Comparison of ENCODE assay signal across 21 cellular contexts in the genomic region with DNA sequence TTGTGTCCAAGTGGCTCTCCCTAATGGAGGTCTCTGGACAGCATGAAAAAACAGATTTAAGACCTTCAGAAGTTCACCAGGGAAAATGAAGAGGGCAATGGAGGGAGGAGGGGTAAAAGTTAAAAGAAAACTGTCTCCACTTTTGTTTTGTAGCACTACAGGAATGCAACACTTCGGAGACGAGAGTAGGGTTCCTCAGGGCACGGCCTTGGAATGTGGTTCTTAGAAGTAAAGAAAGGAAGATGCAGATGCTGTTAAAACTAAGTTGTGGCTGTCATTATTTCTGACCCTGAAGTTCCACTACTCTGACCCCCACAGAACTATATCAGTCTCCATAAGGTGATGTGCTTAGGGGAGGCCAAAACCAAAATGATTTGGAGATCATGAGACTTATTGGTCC.
DNase-seq lines count a peak whose midpoint lies in the region; FAIRE-seq and TF ChIP-seq lines count a peak whose summit lies in the region.
"Had no signal": no experiment of that assay in that cellular context is flagged by ENCODE, and none has a peak within 500 bp of the region (broad histone marks: within the 10 kb centered on the region; RNA-seq: fewer than 3 reads in every experiment).

No MANE protein-coding gene starts in this region.

- no peak overlapping the region for H3K27ac ChIP-seq in H1 (ENCODE audit: low read depth, low read length)
- no peak overlapping the region for H3K27ac ChIP-seq in neural progenitor cell
- H3K27ac ChIP-seq: BLaER1 treated with 17β-estradiol and CSF1 and Interleukin-3, amounts not matched to agents 10 nM and 100 nM had no signal

- H3K27me3 ChIP-seq in H7 (ENCODE audit: control insufficient read depth, insufficient read depth, low read length) (no peaks in the 10 kb centered on the region), H1 (replicated peaks in 1 of 4; ENCODE audit: control insufficient read depth in 3 of 4, extremely low read depth in 1 of 4, insufficient read depth in 3 of 4, low read length in 3 of 4) (no peaks in the 10 kb centered on the region), neural progenitor cell (no peaks in the 10 kb centered on the region)
- H3K27me3 ChIP-seq: BLaER1 treated with 17β-estradiol and CSF1 and Interleukin-3, amounts not matched to agents 10 nM and 100 nM had no signal

- no peak overlapping the region for H3K4me3 Mint-ChIP-seq in neural progenitor cell
- H3K4me3 Mint-ChIP-seq in CD14-positive monocyte = no peak overlapping the region
- H3K4me3 Mint-ChIP-seq: B cell; CD4-positive, CD25-positive, alpha-beta regulatory T cell; CD8-positive, alpha-beta memory T cell had no signal

- no peak for TF ChIP-seq CTCF in H1 (IDR thresholded peaks at IDR 0.05; ENCODE audit: control extremely low read depth in 1 of 3, insufficient read depth in 1 of 3, low read depth in 1 of 3, low read length in 3 of 3)
- TF ChIP-seq CTCF in neural progenitor cell (IDR thresholded peaks at IDR 0.05) = no peak
- no peak for TF ChIP-seq CTCF in CD14-positive monocyte (IDR thresholded peaks at IDR 0.05)

- H2BK5ac ChIP-seq in H1 (ENCODE audit: low read depth, low read length) = no peak overlapping the region

- H3K9me3 Mint-ChIP-seq in neural progenitor cell = no peaks in the 10 kb centered on the region
- H3K9me3 Mint-ChIP-seq in CD14-positive monocyte = peaks cover 0 to 4% (median 1%) of the 10 kb centered on the region in 7 donors

- H3K4me1 ChIP-seq in H1 (replicated peaks in 1 of 4; ENCODE audit: control insufficient read depth in 3 of 4, insufficient read depth in 4 of 4, low read length in 3 of 4) = no peaks in the 10 kb centered on the region
- H3K4me1 ChIP-seq in neural progenitor cell = peaks cover 4% of the 10 kb centered on the region
- H3K4me1 ChIP-seq: BLaER1 treated with 17β-estradiol and CSF1 and Interleukin-3, amounts not matched to agents 10 nM and 100 nM had no signal

- H3K14ac ChIP-seq in H1 (ENCODE audit: insufficient read length) = no peak overlapping the region

- no peaks in the 10 kb centered on the region for H3K23me2 ChIP-seq in H1 (ENCODE audit: low read depth, low read length)

- CTCF ChIA-PET in H1 (lab: Charles Lee; ENCODE audit: partially characterized antibody) = no interaction called here

- no peaks in the 10 kb centered on the region for H3K79me1 ChIP-seq in H1 (ENCODE audit: low read depth, low read length)

- no peak overlapping the region for H2BK15ac ChIP-seq in H1 (ENCODE audit: low read length)

- H3K23ac ChIP-seq in H1 (ENCODE audit: insufficient read length) = no peak overlapping the region

- no peaks in the 10 kb centered on the region for H3K36me3 ChIP-seq in H7 (replicated peaks; ENCODE audit: control insufficient read depth, insufficient read depth, low read length)
- H3K36me3 ChIP-seq in H1 (ENCODE audit: control insufficient read depth in 2 of 4, insufficient read depth in 4 of 4, low read length in 3 of 4) = no peaks in the 10 kb centered on the region
- H3K36me3 ChIP-seq in neural progenitor cell = no peaks in the 10 kb centered on the region
- H3K36me3 ChIP-seq: BLaER1 treated with 17β-estradiol and CSF1 and Interleukin-3, amounts not matched to agents 10 nM and 100 nM had no signal

- 83% methylated on average over 3 of the region's 3 CpGs; no CpG with 5 or more reads in 1 of the 2 experiments for WGBS in H1 (ENCODE audit: extremely low coverage in 1 of 2, insufficient coverage in 1 of 2, insufficient read length in 1 of 2, insufficient replicate concordance in 2 of 2, low coverage in 1 of 2, low lambda C conversion rate in 2 of 2, missing lambda C conversion rate in 1 of 2), 2 experiments

- no peak overlapping the region for H3K4ac ChIP-seq in H1 (replicated peaks; ENCODE audit: insufficient read length, low read depth, low read length)

- H3K4me3 ChIP-seq in H7 (ENCODE audit: insufficient read depth, low read depth, low read length) (no peak overlapping the region), H1 (ENCODE audit: extremely low read depth in 1 of 4, insufficient read depth in 2 of 4, low read depth in 3 of 4, low read length in 4 of 4) (no peak overlapping the region), neural progenitor cell (no peak overlapping the region)
- H3K4me3 ChIP-seq: BLaER1 treated with 17β-estradiol and CSF1 and Interleukin-3, amounts not matched to agents 10 nM and 100 nM had no signal

- H2BK20ac ChIP-seq in H1 (ENCODE audit: low read length) = no peak overlapping the region

- H3F3A ChIP-seq in neural progenitor cell (ENCODE audit: low read depth) = no peaks in the 10 kb centered on the region

- TF ChIP-seq EP300 in H1 (IDR thresholded peaks at IDR 0.05; ENCODE audit: borderline replicate concordance in 1 of 2, low read depth in 2 of 2, low read length in 2 of 2) = no peak

- H2AK5ac ChIP-seq in H1 (ENCODE audit: low read depth, low read length) = no peak overlapping the region

- no peak for FAIRE-seq in H1 (lab: Jason Lieb, UNC)
- FAIRE-seq: G401.6, GM12892, GM18507 had no signal

- H3K18ac ChIP-seq in H1 (ENCODE audit: extremely low read depth, low read length) = no peak overlapping the region

- H2AFZ ChIP-seq in H1 (ENCODE audit: low read length) (0 out of 2 replicates have a peak overlapping the region, but pooled peaks have one; percentile 3), neural progenitor cell (replicated peaks) (no peak overlapping the region)

- H2BK12ac ChIP-seq in H1 (ENCODE audit: low read depth, low read length) = no peak overlapping the region

- H3K36me3 Mint-ChIP-seq in neural progenitor cell (no peaks in the 10 kb centered on the region), CD14-positive monocyte (no peaks in the 10 kb centered on the region)
- H3K36me3 Mint-ChIP-seq: CD4-positive, CD25-positive, alpha-beta regulatory T cell; CD8-positive, alpha-beta memory T cell had no signal

- H2BK120ac ChIP-seq in H1 (replicated peaks; ENCODE audit: low read depth, low read length) = no peak overlapping the region

- no peaks in the 10 kb centered on the region for H3K79me2 ChIP-seq in H1 (ENCODE audit: control insufficient read depth in 1 of 2, insufficient read depth in 2 of 2, low read length in 2 of 2)
- H3K79me2 ChIP-seq in neural progenitor cell (ENCODE audit: low read depth) = no peaks in the 10 kb centered on the region

- H3K9me3 ChIP-seq in H1 (ENCODE audit: insufficient read depth in 2 of 2, low read depth in 1 of 2, low read length in 1 of 2) (no peaks in the 10 kb centered on the region), neural progenitor cell (ENCODE audit: low read depth) (no peaks in the 10 kb centered on the region)
- H3K9me3 ChIP-seq: BLaER1 treated with 17β-estradiol and CSF1 and Interleukin-3, amounts not matched to agents 10 nM and 100 nM had no signal

- DNase-seq in H7 (peak; percentile 1), H1 (ENCODE audit: low read depth in 1 of 2, low spot score in 2 of 2) (no peak), iPS-NIHi11 (ENCODE audit: low spot score) (peak; percentile 16), neural progenitor cell (ENCODE audit: low spot score) (peak; percentile 32), CD14-positive monocyte (ENCODE audit: low spot score) (no peak), SW 1271 (lab: John Stamatoyannopoulos, UW) (no peak), cerebellar cortex (ENCODE audit: low spot score) (no peak)
- DNase-seq: CD4-positive, CD25-positive, alpha-beta regulatory T cell; CD8-positive, alpha-beta memory T cell; COR-L47; DMS 273 treated with DMSO at 0.1 percent for 48 hours; DMS53; DND-41; EL; HCEC 1CT; KG1 had no signal

- no peak overlapping the region for H4K5ac ChIP-seq in H1 (ENCODE audit: insufficient read length, low read depth, low read length)

- H4K8ac ChIP-seq in H1 (ENCODE audit: extremely low read depth, insufficient read depth, low read length) = no peak overlapping the region

- H3K9ac ChIP-seq in H1 (replicated peaks in 1 of 4; ENCODE audit: extremely low read depth in 1 of 4, low read depth in 3 of 4, low read length in 3 of 4) (no peak overlapping the region), neural progenitor cell (no peak overlapping the region)
- H3K9ac ChIP-seq: BLaER1 treated with 17β-estradiol and CSF1 and Interleukin-3, amounts not matched to agents 10 nM and 100 nM had no signal

- H4K20me1 ChIP-seq in H1 (replicated peaks in 1 of 2; ENCODE audit: control insufficient read depth in 1 of 2, insufficient read depth in 2 of 2, low read length in 2 of 2) (no peaks in the 10 kb centered on the region), neural progenitor cell (ENCODE audit: low read depth) (no peaks in the 10 kb centered on the region)
- H4K20me1 ChIP-seq: BLaER1 treated with 17β-estradiol and CSF1 and Interleukin-3, amounts not matched to agents 10 nM and 100 nM had no signal

- intact Hi-C loops in CD14-positive monocyte (cut with micrococcal nuclease) = no loop called here

- H3K56ac ChIP-seq in H1 (replicated peaks; ENCODE audit: insufficient read length, low read depth, low read length) = no peak overlapping the region

- TF ChIP-seq POLR2A in H1 (IDR thresholded peaks at IDR 0.05; ENCODE audit: control extremely low read depth in 1 of 2, low read depth in 2 of 2, low read length in 2 of 2) = no peak

- H3K27ac Mint-ChIP-seq in neural progenitor cell (peak overlapping the region; percentile 9), CD14-positive monocyte (no peak overlapping the region)
- H3K27ac Mint-ChIP-seq: B cell; CD4-positive, CD25-positive, alpha-beta regulatory T cell; CD8-positive, alpha-beta memory T cell had no signal

- H4K91ac ChIP-seq in H1 (replicated peaks; ENCODE audit: insufficient read length, low read length) = no peak overlapping the region

- H3K4me2 ChIP-seq in H1 (ENCODE audit: insufficient read depth in 1 of 2, low read depth in 2 of 2, low read length in 2 of 2) (no peak overlapping the region), neural progenitor cell (no peak overlapping the region)
- H3K4me2 ChIP-seq: BLaER1 treated with 17β-estradiol and CSF1 and Interleukin-3, amounts not matched to agents 10 nM and 100 nM had no signal

- peaks cover 2% of the 10 kb centered on the region for H3K27me3 Mint-ChIP-seq in neural progenitor cell (ENCODE audit: insufficient read depth, low read depth)
- no peaks in the 10 kb centered on the region for H3K27me3 Mint-ChIP-seq in CD14-positive monocyte (ENCODE audit: low read depth in 3 of 3)
- H3K27me3 Mint-ChIP-seq: B cell; CD4-positive, CD25-positive, alpha-beta regulatory T cell; CD8-positive, alpha-beta memory T cell had no signal

- TF ChIP-seq RAD21 in H1 (IDR thresholded peaks at IDR 0.05 in 1 of 2, conservative IDR thresholded peaks at IDR 0.05 in 1 of 2; ENCODE audit: low read depth in 2 of 2, low read length in 2 of 2) = no peak

- H3K4me1 Mint-ChIP-seq in neural progenitor cell = peaks cover 18% of the 10 kb centered on the region
- H3K4me1 Mint-ChIP-seq in CD14-positive monocyte = no peaks in the 10 kb centered on the region
- H3K4me1 Mint-ChIP-seq: B cell; CD4-positive, CD25-positive, alpha-beta regulatory T cell; CD8-positive, alpha-beta memory T cell had no signal

- POLR2A ChIA-PET in H1 (lab: Charles Lee; ENCODE audit: partially characterized antibody) = no interaction called here

TF ChIP-seq in H1, 55 proteins besides CTCF, POLR2A, EP300 and RAD21 (continues in another document):
- TF ChIP-seq TEAD4 (IDR thresholded peaks at IDR 0.05; ENCODE audit: low read depth, low read length) = peak; percentile 87
- TF ChIP-seq SAP30 (IDR thresholded peaks at IDR 0.05; ENCODE audit: insufficient read depth, insufficient replicate concordance, low read length) = no peak
- no peak for TF ChIP-seq RFX5 (IDR thresholded peaks at IDR 0.05; ENCODE audit: borderline replicate concordance, low read depth, low read length)

Comparison
In these comparisons a context has a peak if more than half of its experiments do, and no peak if none do; other contexts are left out.
1. DNase-seq: peak in H7 (single experiment), iPS-NIHi11 (single experiment) and neural progenitor cell (single experiment); none in H1 (0 of 2), CD14-positive monocyte (single experiment), SW 1271 (0 of 2) and cerebellar cortex (single experiment).